Comparison of ENCODE assay signal across 14 cellular contexts in the genomic region with DNA sequence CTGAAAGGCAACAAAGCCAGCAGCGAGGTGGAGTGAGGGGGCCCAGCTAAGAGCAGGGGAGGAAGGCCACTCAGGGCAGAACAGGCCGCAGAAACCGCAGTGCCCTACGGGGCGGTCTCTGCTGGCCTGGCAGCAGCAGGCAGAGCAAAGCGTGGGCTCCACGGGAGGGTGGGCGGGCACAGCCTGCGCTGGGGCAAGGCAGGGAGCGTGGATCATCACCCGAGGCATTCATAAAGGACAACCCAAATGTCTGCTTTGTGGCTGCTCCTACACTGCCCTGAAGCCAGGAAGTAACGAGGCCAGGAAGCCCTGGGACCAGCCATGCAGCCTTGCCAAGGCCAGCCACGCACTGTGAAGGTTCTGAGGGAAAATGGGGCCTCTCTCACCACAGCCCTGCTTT.
A peak's percentile ranks its signal among the peaks of the same experiment; 100 is the strongest.
DNase-seq lines count a peak whose midpoint lies in the region; ATAC-seq and TF ChIP-seq lines count a peak whose summit lies in the region.
"Had no signal": no experiment of that assay in that cellular context is flagged by ENCODE, and none has a peak within 500 bp of the region (broad histone marks: within the 10 kb centered on the region; RNA-seq: fewer than 3 reads in every experiment).

No MANE protein-coding gene starts in this region.

- TF ChIP-seq POLR2A in gastroesophageal sphincter (IDR thresholded peaks at IDR 0.05) = no peak

- H3K9me3 ChIP-seq in gastroesophageal sphincter (no peaks in the 10 kb centered on the region), skeletal muscle tissue (ENCODE audit: control insufficient read depth in 3 of 3, low read length in 3 of 3) (no peaks in the 10 kb centered on the region)
- H3K9me3 ChIP-seq: stomach had no signal

- H4K20me1 ChIP-seq in GM23338 (replicated peaks; ENCODE audit: insufficient read depth) = no peaks in the 10 kb centered on the region

- peak overlapping the region; percentile 97 for H3K27ac Mint-ChIP-seq in GM23338
- H3K27ac Mint-ChIP-seq: activated CD4-positive, alpha-beta T cell treated with anti-CD3 and anti-CD28 coated beads, Interleukin-2, amount 10 ng/mL, durations not matched to agents 24 days and 14 days had no signal

- H3K4me2 ChIP-seq in GM23338 = no peak overlapping the region

- H3K4me3 Mint-ChIP-seq in GM23338 = peak overlapping the region; percentile 36; the same call in 1 of the 3 replicates
- H3K4me3 Mint-ChIP-seq: activated CD4-positive, alpha-beta T cell treated with anti-CD3 and anti-CD28 coated beads, Interleukin-2, amount 10 ng/mL, durations not matched to agents 24 days and 14 days had no signal

- H3K36me3 Mint-ChIP-seq in GM23338 (ENCODE audit: low read depth) = peaks cover 4% of the 10 kb centered on the region; the same call in 1 of the 3 replicates

- no peak overlapping the region for H2AFZ ChIP-seq in GM23338

- H3K79me2 ChIP-seq in GM23338 (replicated peaks; ENCODE audit: insufficient read depth) = 0 out of 2 replicates have a peak, but pooled peaks cover 12% of the 10 kb centered on the region

- H3K27ac ChIP-seq in GM23338 (ENCODE audit: low read depth) (peak overlapping the region; percentile 79; the same call in 1 of the 2 replicates), gastroesophageal sphincter (peak overlapping the region in 3 of 4 donors; percentile 56 to 79 (median 77)), skeletal muscle tissue (ENCODE audit: low read depth, low read length) (no peak overlapping the region)

- peaks cover 54% of the 10 kb centered on the region for H3K4me1 Mint-ChIP-seq in GM23338

- no peak for TF ChIP-seq CTCF in GM23338 (conservative IDR thresholded peaks at IDR 0.05; ENCODE audit: low read depth in 2 of 2)
- no peak for TF ChIP-seq CTCF in gastroesophageal sphincter (IDR thresholded peaks at IDR 0.05)

- TF ChIP-seq EP300 in gastroesophageal sphincter (IDR thresholded peaks at IDR 0.05) = no peak

- H3K27me3 Mint-ChIP-seq in GM23338 (ENCODE audit: insufficient read depth, low read depth, poor library complexity) = peaks cover 29% of the 10 kb centered on the region
- H3K27me3 Mint-ChIP-seq: activated CD4-positive, alpha-beta T cell treated with anti-CD3 and anti-CD28 coated beads, Interleukin-2, amount 10 ng/mL, durations not matched to agents 24 days and 14 days had no signal

- DNase-seq in GM23338 (ENCODE audit: low spot score) = no peak
- peak; percentile 85 for DNase-seq in RPMI7951 (ENCODE audit: low read depth)
- no peak for DNase-seq in COLO668 (lab: John Stamatoyannopoulos, UW; ENCODE audit: unreplicated experiment)
- DNase-seq in activated CD4-positive, CD25-positive, alpha-beta regulatory T cell (lab: John Stamatoyannopoulos, UW) = no peak
- DNase-seq: activated CD4-positive, alpha-beta T cell treated with anti-CD3 and anti-CD28 coated beads, Interleukin-2, amount 10 ng/mL, durations not matched to agents 24 days and 14 days; amniotic stem cell; EL; NCI-H2081 treated with DMSO at 0.1 percent for 48 hours; stomach; T-helper 2 cell had no signal

- 0 out of 2 replicates have a peak, but pooled peaks cover 7% of the 10 kb centered on the region for H3F3A ChIP-seq in GM23338 (replicated peaks; ENCODE audit: low read depth)

- H3K36me3 ChIP-seq in GM23338 (ENCODE audit: insufficient read depth) (no peaks in the 10 kb centered on the region), gastroesophageal sphincter (no peaks in the 10 kb centered on the region), skeletal muscle tissue (ENCODE audit: control insufficient read depth in 3 of 3, insufficient read depth in 3 of 3, low read length in 3 of 3) (no peaks in the 10 kb centered on the region)
- H3K36me3 ChIP-seq: stomach had no signal

- H3K9me3 Mint-ChIP-seq in GM23338 = no peaks in the 10 kb centered on the region
- H3K9me3 Mint-ChIP-seq: activated CD4-positive, alpha-beta T cell treated with anti-CD3 and anti-CD28 coated beads, Interleukin-2, amount 10 ng/mL, durations not matched to agents 24 days and 14 days had no signal

- WGBS in gastroesophageal sphincter (ENCODE audit: low coverage in 1 of 2), 2 donors = 71 to 72% methylated on average over 2 to 9 of the region's 13 CpGs

- H3K27me3 ChIP-seq in GM23338 (ENCODE audit: insufficient read depth) (no peaks in the 10 kb centered on the region), gastroesophageal sphincter (no peaks in the 10 kb centered on the region), skeletal muscle tissue (ENCODE audit: control insufficient read depth in 3 of 3, insufficient read depth in 3 of 3, low read length in 3 of 3) (no peaks in the 10 kb centered on the region)
- H3K27me3 ChIP-seq: stomach had no signal

- H3K9ac ChIP-seq in skeletal muscle tissue (ENCODE audit: low read depth in 1 of 3, low read length in 3 of 3) = peak overlapping the region in 2 of 3 donors; percentile 1 to 16

- H3K4me1 ChIP-seq in GM23338 (ENCODE audit: insufficient read depth) (no peaks in the 10 kb centered on the region; the same call in 1 of the 2 replicates), gastroesophageal sphincter (peaks cover 0 to 57% (median 21%) of the 10 kb centered on the region in 3 donors), skeletal muscle tissue (ENCODE audit: control insufficient read depth in 3 of 3, insufficient read depth in 3 of 3, low read length in 3 of 3) (peaks cover 32 to 37% (median 33%) of the 10 kb centered on the region in 3 donors)

- ATAC-seq in GM23338 = no peak
- ATAC-seq in gastroesophageal sphincter = no peak
- ATAC-seq in HG02981 (IDR thresholded peaks at IDR 0.05; ENCODE audit: unreplicated experiment) = no peak
- ATAC-seq: GM12878 had no signal

- no peaks in the 10 kb centered on the region for H3K9me2 ChIP-seq in GM23338 (ENCODE audit: insufficient read depth)

- no peak overlapping the region for H3K4me3 ChIP-seq in GM23338
- no peak overlapping the region for H3K4me3 ChIP-seq in gastroesophageal sphincter
- no peak overlapping the region for H3K4me3 ChIP-seq in skeletal muscle tissue (ENCODE audit: low read length in 3 of 3)
- H3K4me3 ChIP-seq: GM12878, stomach had no signal

TF ChIP-seq in GM23338, 12 proteins besides CTCF, POLR2A, EP300 and RAD21 (continues in another document):
- TF ChIP-seq, protein P1, sequence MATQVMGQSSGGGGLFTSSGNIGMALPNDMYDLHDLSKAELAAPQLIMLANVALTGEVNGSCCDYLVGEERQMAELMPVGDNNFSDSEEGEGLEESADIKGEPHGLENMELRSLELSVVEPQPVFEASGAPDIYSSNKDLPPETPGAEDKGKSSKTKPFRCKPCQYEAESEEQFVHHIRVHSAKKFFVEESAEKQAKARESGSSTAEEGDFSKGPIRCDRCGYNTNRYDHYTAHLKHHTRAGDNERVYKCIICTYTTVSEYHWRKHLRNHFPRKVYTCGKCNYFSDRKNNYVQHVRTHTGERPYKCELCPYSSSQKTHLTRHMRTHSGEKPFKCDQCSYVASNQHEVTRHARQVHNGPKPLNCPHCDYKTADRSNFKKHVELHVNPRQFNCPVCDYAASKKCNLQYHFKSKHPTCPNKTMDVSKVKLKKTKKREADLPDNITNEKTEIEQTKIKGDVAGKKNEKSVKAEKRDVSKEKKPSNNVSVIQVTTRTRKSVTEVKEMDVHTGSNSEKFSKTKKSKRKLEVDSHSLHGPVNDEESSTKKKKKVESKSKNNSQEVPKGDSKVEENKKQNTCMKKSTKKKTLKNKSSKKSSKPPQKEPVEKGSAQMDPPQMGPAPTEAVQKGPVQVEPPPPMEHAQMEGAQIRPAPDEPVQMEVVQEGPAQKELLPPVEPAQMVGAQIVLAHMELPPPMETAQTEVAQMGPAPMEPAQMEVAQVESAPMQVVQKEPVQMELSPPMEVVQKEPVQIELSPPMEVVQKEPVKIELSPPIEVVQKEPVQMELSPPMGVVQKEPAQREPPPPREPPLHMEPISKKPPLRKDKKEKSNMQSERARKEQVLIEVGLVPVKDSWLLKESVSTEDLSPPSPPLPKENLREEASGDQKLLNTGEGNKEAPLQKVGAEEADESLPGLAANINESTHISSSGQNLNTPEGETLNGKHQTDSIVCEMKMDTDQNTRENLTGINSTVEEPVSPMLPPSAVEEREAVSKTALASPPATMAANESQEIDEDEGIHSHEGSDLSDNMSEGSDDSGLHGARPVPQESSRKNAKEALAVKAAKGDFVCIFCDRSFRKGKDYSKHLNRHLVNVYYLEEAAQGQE (IDR thresholded peaks at IDR 0.05; ENCODE audit: unreplicated experiment) = no peak
- TF ChIP-seq CREB1 (CRISPR knock-in tag; IDR thresholded peaks at IDR 0.05; ENCODE audit: low read depth) (no peak), POLR2AphosphoS5 (IDR thresholded peaks at IDR 0.05; ENCODE audit: low read depth) (no peak), EZH2 (IDR thresholded peaks at IDR 0.05; ENCODE audit: low read depth, unreplicated experiment) (no peak), NANOG (IDR thresholded peaks at IDR 0.05; ENCODE audit: borderline replicate concordance) (no peak), ZNF331 (CRISPR knock-in tag; IDR thresholded peaks at IDR 0.05; ENCODE audit: low read depth) (no peak)
